ENCODE assay signal across 10 cellular contexts in the genomic region with DNA sequence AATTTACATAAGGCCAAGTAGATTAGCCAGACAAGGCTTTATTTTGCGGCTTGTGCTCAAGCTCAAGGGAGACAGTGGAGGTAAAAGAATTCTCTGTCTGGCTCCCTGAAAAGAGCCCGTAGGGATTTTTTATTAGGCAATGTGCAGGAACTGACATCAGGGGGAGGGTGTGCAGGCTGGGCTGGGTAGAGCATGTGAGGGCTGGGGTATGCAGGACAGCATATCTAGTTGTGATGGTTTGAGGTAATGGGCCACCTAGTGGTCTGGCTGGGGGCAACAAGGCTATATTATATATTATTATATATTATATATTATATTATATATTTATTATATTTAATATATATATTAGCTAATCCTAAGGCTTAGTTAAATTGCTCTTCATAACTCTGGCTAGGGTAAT.
A peak's percentile ranks its signal among the peaks of the same experiment; 100 is the strongest.
DNase-seq lines count a peak whose midpoint lies in the region; ATAC-seq and TF ChIP-seq lines count a peak whose summit lies in the region.
"Had no signal": no experiment of that assay in that cellular context is flagged by ENCODE, and none has a peak within 500 bp of the region (broad histone marks: within the 10 kb centered on the region; RNA-seq: fewer than 3 reads in every experiment).

No MANE protein-coding gene starts in this region.

- CTCF ChIA-PET in activated naive CD4-positive, alpha-beta T cell treated with anti-CD3 and anti-CD28 coated beads for 36 hours (lab: Charles Lee), result interaction anchor here (0.8 kb wide), 1 partner anchor 19 kb away, joined by 3 read pairs; no protein-coding TSS in a partner anchor

- H3K27ac Mint-ChIP-seq in activated naive CD4-positive, alpha-beta T cell treated with anti-CD3 and anti-CD28 coated beads for 36 hours, result no peak overlapping the region
- no peak overlapping the region for H3K27ac Mint-ChIP-seq in progenitor cell of endocrine pancreas

- intact Hi-C loops in activated naive CD4-positive, alpha-beta T cell treated with anti-CD3 and anti-CD28 coated beads for 36 hours (cut with micrococcal nuclease), result loop anchor here (1.0 kb wide), 1 partner anchor 179 kb away; no protein-coding TSS in a partner anchor

- no peak overlapping the region for H3K4me3 Mint-ChIP-seq in activated naive CD4-positive, alpha-beta T cell treated with anti-CD3 and anti-CD28 coated beads for 36 hours
- H3K4me3 Mint-ChIP-seq in progenitor cell of endocrine pancreas (ENCODE audit: low read depth), result no peak overlapping the region

- peaks cover 2% of the 10 kb centered on the region for H3K36me3 Mint-ChIP-seq in activated naive CD4-positive, alpha-beta T cell treated with anti-CD3 and anti-CD28 coated beads for 36 hours (ENCODE audit: low read depth)
- H3K36me3 Mint-ChIP-seq in progenitor cell of endocrine pancreas (ENCODE audit: insufficient read depth), result no peaks in the 10 kb centered on the region

- in situ Hi-C loops in astrocyte of the cerebellum (cut with HindIII; ENCODE audit: low sequenced_read_pairs), result no loop called here

- ATAC-seq in GM21737 (IDR thresholded peaks at IDR 0.05; ENCODE audit: unreplicated experiment), result no peak

- no peaks in the 10 kb centered on the region for H3K27me3 Mint-ChIP-seq in activated naive CD4-positive, alpha-beta T cell treated with anti-CD3 and anti-CD28 coated beads for 36 hours (ENCODE audit: low read depth)
- no peaks in the 10 kb centered on the region for H3K27me3 Mint-ChIP-seq in progenitor cell of endocrine pancreas

- TF ChIP-seq CTCF in astrocyte of the cerebellum (IDR thresholded peaks at IDR 0.05; ENCODE audit: low read depth, low read length, missing control alignments), result peak; percentile 32
- TF ChIP-seq CTCF in progenitor cell of endocrine pancreas (IDR thresholded peaks at IDR 0.05; ENCODE audit: unreplicated experiment), result peak; percentile 43

- no peak overlapping the region for H3K4me3 ChIP-seq in astrocyte of the cerebellum (ENCODE audit: low read depth, low read length)

- H3K4me1 Mint-ChIP-seq in activated naive CD4-positive, alpha-beta T cell treated with anti-CD3 and anti-CD28 coated beads for 36 hours (ENCODE audit: low read depth), result no peaks in the 10 kb centered on the region
- H3K4me1 Mint-ChIP-seq in progenitor cell of endocrine pancreas (ENCODE audit: low read depth), result no peaks in the 10 kb centered on the region

- peak; percentile 5 for DNase-seq in activated naive CD4-positive, alpha-beta T cell treated with anti-CD3 and anti-CD28 coated beads for 36 hours
- DNase-seq in activated naive CD4-positive, alpha-beta T cell (lab: John Stamatoyannopoulos, UW), result no peak
- DNase-seq in HK-2 (ENCODE audit: unreplicated experiment) (peak; percentile 2), astrocyte of the cerebellum (ENCODE audit: low read depth) (no peak), progenitor cell of endocrine pancreas (ENCODE audit: low spot score, unreplicated experiment) (no peak), anterior cingulate cortex (lab: John Stamatoyannopoulos, UW) (no peak), NCI-H774 (lab: John Stamatoyannopoulos, UW) (no peak)
- DNase-seq: activated CD4-positive, alpha-beta T cell treated with anti-CD3 and anti-CD28 coated beads, Interleukin-2, amount 50 U/mL, for 1 hour; NCI-H2171 had no signal

- no peaks in the 10 kb centered on the region for H3K9me3 Mint-ChIP-seq in activated naive CD4-positive, alpha-beta T cell treated with anti-CD3 and anti-CD28 coated beads for 36 hours
- no peaks in the 10 kb centered on the region for H3K9me3 Mint-ChIP-seq in progenitor cell of endocrine pancreas (ENCODE audit: low read depth)

Comparison
In these comparisons a context has a peak if more than half of its experiments do, and no peak if none do; other contexts are left out.
1. DNase-seq: peak in activated naive CD4-positive, alpha-beta T cell treated with anti-CD3 and anti-CD28 coated beads for 36 hours (single experiment) and HK-2 (single experiment); none in activated naive CD4-positive, alpha-beta T cell (0 of 4), astrocyte of the cerebellum (single experiment), progenitor cell of endocrine pancreas (single experiment), anterior cingulate cortex (0 of 58) and NCI-H774 (single experiment).